In the genomic region with DNA sequence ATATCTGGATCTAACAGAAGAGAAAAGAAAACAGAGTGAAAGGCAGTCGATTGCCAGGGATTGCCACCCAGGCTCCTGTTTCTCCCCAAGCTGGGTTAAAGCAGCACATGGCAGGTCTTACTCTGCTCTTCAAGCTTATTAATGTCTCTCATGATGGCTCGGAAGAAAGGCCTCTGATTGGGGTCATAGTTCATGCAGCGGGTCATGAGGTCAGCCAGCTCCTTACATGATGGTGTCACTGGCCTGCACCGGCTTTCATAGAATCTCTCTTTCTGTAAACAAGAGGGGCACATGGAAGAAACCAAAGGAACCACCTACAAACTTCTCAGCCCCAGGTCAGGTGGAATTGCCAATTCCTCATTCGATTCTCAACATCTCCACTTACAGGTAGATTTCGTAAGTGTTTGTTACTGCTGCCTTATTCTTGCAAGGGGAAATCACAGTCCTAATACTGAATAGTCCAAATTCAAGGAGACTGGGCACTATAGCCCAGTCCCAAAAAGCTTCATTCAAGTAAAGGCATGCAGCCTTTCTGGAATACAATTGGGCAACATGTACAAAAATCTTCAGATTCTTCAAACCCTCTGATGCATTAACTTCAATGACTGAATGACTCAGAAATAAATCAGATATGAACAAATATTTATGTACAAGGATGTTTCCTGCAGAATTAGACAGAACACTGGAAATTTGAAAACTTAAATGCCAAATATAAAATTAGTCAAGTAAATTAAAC, we compare ENCODE assay signal across 24 cellular contexts.
DNase-seq lines count a peak whose midpoint lies in the region; ATAC-seq, FAIRE-seq and TF ChIP-seq lines count a peak whose summit lies in the region.
"Had no signal": no experiment of that assay in that cellular context is flagged by ENCODE, and none has a peak within 500 bp of the region (broad histone marks: within the 10 kb centered on the region; RNA-seq: fewer than 3 reads in every experiment).

No MANE protein-coding gene starts in this region.

- H3K4me3 ChIP-seq in liver (ENCODE audit: low read depth in 1 of 3, low read length in 3 of 3): no peak overlapping the region
- H3K4me3 ChIP-seq in HepG2 (replicated peaks in 1 of 3; ENCODE audit: insufficient read depth in 1 of 3, low read depth in 2 of 3, low read length in 3 of 3): no peak overlapping the region
- no peak overlapping the region for H3K4me3 ChIP-seq in choroid plexus epithelial cell (ENCODE audit: low read depth, low read length)
- H3K4me3 ChIP-seq in thyroid gland (replicated peaks in 1 of 3): no peak overlapping the region
- H3K4me3 ChIP-seq in CD4-positive, alpha-beta memory T cell (ENCODE audit: low read length in 2 of 2): no peak overlapping the region
- H3K4me3 ChIP-seq: skin epidermis, stomach, vagina had no signal

- no peaks in the 10 kb centered on the region for H3K79me2 ChIP-seq in HepG2 (ENCODE audit: insufficient read depth, low read length)

- no peak for FAIRE-seq in HepG2 (lab: Jason Lieb, UNC)
- FAIRE-seq: GM12892, islet of Langerhans, RCC 7860 had no signal

- CTCF ChIA-PET in HepG2 (lab: Yijun Ruan, JAX; ENCODE audit: low intra/inter-chr PET ratio, low total read pairs): no interaction called here
- CTCF ChIA-PET in CD4-positive, alpha-beta memory T cell (lab: Charles Lee; ENCODE audit: partially characterized antibody): no interaction called here

- ATAC-seq in HepG2 (no peak), HG03045 (IDR thresholded peaks at IDR 0.05; ENCODE audit: unreplicated experiment) (no peak)
- ATAC-seq: activated CD8-positive, alpha-beta T cell treated with anti-CD3 and anti-CD28 coated beads for 36 hours; HCT116; naive thymus-derived CD8-positive, alpha-beta T cell; WTC11 had no signal

- intact Hi-C loops in HepG2 (cut with micrococcal nuclease; ENCODE audit: unreplicated experiment): no loop called here
- intact Hi-C loops in thyroid gland (cut with DNase I): no loop called here
- intact Hi-C loops in CD4-positive, alpha-beta memory T cell (cut with micrococcal nuclease): no loop called here

- no peaks in the 10 kb centered on the region for H3K9me3 Mint-ChIP-seq in CD4-positive, alpha-beta memory T cell
- H3K9me3 Mint-ChIP-seq: activated CD8-positive, alpha-beta T cell treated with anti-CD3 and anti-CD28 coated beads for 36 hours; naive thymus-derived CD8-positive, alpha-beta T cell; T-helper 2 cell treated with Interferon-gamma antibody and Interleukin-4, amounts not matched to agents 5 μg/mL and 100 μg/mL, for 36 hours; WTC11 had no signal

- no peak overlapping the region for H3K9ac ChIP-seq in liver (ENCODE audit: low read depth in 1 of 2, low read length in 2 of 2)
- H3K9ac ChIP-seq in HepG2 (ENCODE audit: insufficient read depth, low read depth, low read length): no peak overlapping the region

- no peaks in the 10 kb centered on the region for H4K20me1 ChIP-seq in HepG2 (ENCODE audit: insufficient read depth, low read length)

- no peak overlapping the region for H3K4me3 Mint-ChIP-seq in CD4-positive, alpha-beta memory T cell
- H3K4me3 Mint-ChIP-seq: activated CD8-positive, alpha-beta T cell treated with anti-CD3 and anti-CD28 coated beads for 36 hours; activated naive CD8-positive, alpha-beta T cell; naive thymus-derived CD8-positive, alpha-beta T cell; T-helper 2 cell treated with Interferon-gamma antibody and Interleukin-4, amounts not matched to agents 5 μg/mL and 100 μg/mL, for 36 hours; WTC11 had no signal

- peaks cover 0 to 4% (median 1%) of the 10 kb centered on the region in 4 donors for H3K4me1 Mint-ChIP-seq in CD4-positive, alpha-beta memory T cell

- no peak overlapping the region for H2AFZ ChIP-seq in HepG2 (ENCODE audit: low read length)

- POLR2A ChIA-PET in HepG2 (lab: Yijun Ruan, JAX): no interaction called here
- POLR2A ChIA-PET in CD4-positive, alpha-beta memory T cell (lab: Charles Lee; ENCODE audit: partially characterized antibody): interaction anchor here (1.6 kb wide), 1 partner anchor 36 kb away, joined by 8 read pairs; no protein-coding TSS in a partner anchor

- in situ Hi-C loops in HepG2 (cut with HindIII; ENCODE audit: extremely low pct_ligation_motif_present, low pct_unique_long_range_greater_than_20kb): no loop called here

- H3K4me2 ChIP-seq in HepG2 (ENCODE audit: low read depth, low read length): no peak overlapping the region

- H3K27me3 Mint-ChIP-seq in CD4-positive, alpha-beta memory T cell: no peaks in the 10 kb centered on the region
- H3K27me3 Mint-ChIP-seq: activated CD8-positive, alpha-beta T cell treated with anti-CD3 and anti-CD28 coated beads for 36 hours; activated naive CD8-positive, alpha-beta T cell; naive thymus-derived CD8-positive, alpha-beta T cell had no signal

- DNase-seq in HepG2 (ENCODE audit: low spot score) (no peak), choroid plexus epithelial cell (ENCODE audit: low read depth) (peak; percentile 36), kidney tubule cell (ENCODE audit: low spot score) (peak; percentile 23), thyroid gland (no peak), H4 (ENCODE audit: low spot score) (no peak)
- DNase-seq in CD4-positive, alpha-beta memory T cell: no peak
- DNase-seq: activated CD8-positive, alpha-beta T cell treated with anti-CD3 and anti-CD28 coated beads for 36 hours; activated T-cell treated with anti-CD3 and anti-CD28 coated beads, Interleukin-2, amount 50 U/mL, for 48 hours; DMS53; naive thymus-derived CD8-positive, alpha-beta T cell; NCI-H1930; stimulated activated CD4-positive, alpha-beta T cell treated with anti-CD3 and anti-CD28 coated beads, Interleukin-4, amount 100 ng/mL, for 1 hour; stomach had no signal

- H3K36me3 Mint-ChIP-seq in CD4-positive, alpha-beta memory T cell: peaks cover 69 to 93% of the 10 kb centered on the region in 2 donors
- H3K36me3 Mint-ChIP-seq: activated naive CD8-positive, alpha-beta T cell had no signal

- TF ChIP-seq POLR2A in HepG2 (IDR thresholded peaks at IDR 0.05; ENCODE audit: insufficient read depth in 1 of 2, low read depth in 2 of 2, low read length in 2 of 2) (no peak), thyroid gland (IDR thresholded peaks at IDR 0.05) (no peak)

- no peak for TF ChIP-seq CTCF in liver (IDR thresholded peaks at IDR 0.05; ENCODE audit: low read depth, low read length, missing input control)
- TF ChIP-seq CTCF in HepG2 (CRISPR knock-in tag; IDR thresholded peaks at IDR 0.05): no peak
- TF ChIP-seq CTCF in choroid plexus epithelial cell (conservative IDR thresholded peaks at IDR 0.05; ENCODE audit: low read depth, low read length): no peak
- TF ChIP-seq CTCF in thyroid gland (IDR thresholded peaks at IDR 0.05): no peak

- TF ChIP-seq EP300 in HepG2 (IDR thresholded peaks at IDR 0.05; ENCODE audit: low read depth in 2 of 2, low read length in 2 of 2): no peak
- no peak for TF ChIP-seq EP300 in HepG2 (CRISPR knock-in tag; IDR thresholded peaks at IDR 0.05; ENCODE audit: borderline replicate concordance)

- peaks cover 22 to 83% (median 67%) of the 10 kb centered on the region in 4 donors for H3K36me3 ChIP-seq in liver (ENCODE audit: control insufficient read depth in 4 of 4, insufficient read depth in 3 of 4, low read depth in 1 of 4, low read length in 3 of 4)
- H3K36me3 ChIP-seq in HepG2 (replicated peaks in 1 of 2; ENCODE audit: control insufficient read depth in 1 of 2, insufficient read depth in 2 of 2, low read length in 2 of 2): peaks cover 23 to 51% of the 10 kb centered on the region in 2 experiments
- peaks cover 43 to 55% of the 10 kb centered on the region in 2 donors for H3K36me3 ChIP-seq in thyroid gland
- peaks cover 89% of the 10 kb centered on the region for H3K36me3 ChIP-seq in CD4-positive, alpha-beta memory T cell (ENCODE audit: insufficient read depth, low read length)

- BruUV-seq in HepG2 (replicated peaks; lab: Mats Ljungman, UMichigan): no TSS peak

- TF ChIP-seq RAD21 in liver (IDR thresholded peaks at IDR 0.05): no peak
- no peak for TF ChIP-seq RAD21 in HepG2 (CRISPR knock-in tag; IDR thresholded peaks at IDR 0.05)

- no peaks in the 10 kb centered on the region for H3K27me3 ChIP-seq in liver (ENCODE audit: control insufficient read depth in 4 of 4, insufficient read depth in 4 of 4, low read length in 3 of 4)
- no peaks in the 10 kb centered on the region for H3K27me3 ChIP-seq in HepG2 (ENCODE audit: control insufficient read depth in 1 of 2, insufficient read depth in 2 of 2, low read length in 2 of 2)
- H3K27me3 ChIP-seq in thyroid gland: no peaks in the 10 kb centered on the region
- H3K27me3 ChIP-seq in CD4-positive, alpha-beta memory T cell (ENCODE audit: insufficient read depth, low read length): no peaks in the 10 kb centered on the region
- H3K27me3 ChIP-seq: stomach, vagina had no signal

- peak overlapping the region in 3 of 7 donors; percentile 9 to 41 (median 19) for H3K27ac Mint-ChIP-seq in CD4-positive, alpha-beta memory T cell
- H3K27ac Mint-ChIP-seq: activated CD8-positive, alpha-beta T cell treated with anti-CD3 and anti-CD28 coated beads for 36 hours; activated naive CD8-positive, alpha-beta T cell; T-helper 2 cell treated with Interferon-gamma antibody and Interleukin-4, amounts not matched to agents 5 μg/mL and 100 μg/mL, for 36 hours; WTC11 had no signal

- no peaks in the 10 kb centered on the region for H3K9me3 ChIP-seq in liver (ENCODE audit: control insufficient read depth in 4 of 4, low read length in 3 of 4)
- no peaks in the 10 kb centered on the region for H3K9me3 ChIP-seq in HepG2 (ENCODE audit: low read length)
- H3K9me3 ChIP-seq in thyroid gland: no peaks in the 10 kb centered on the region
- no peaks in the 10 kb centered on the region for H3K9me3 ChIP-seq in CD4-positive, alpha-beta memory T cell (ENCODE audit: control insufficient read depth in 1 of 2, low read length in 2 of 2)
- H3K9me3 ChIP-seq: stomach, vagina had no signal

- H3K4me1 ChIP-seq in liver (ENCODE audit: control insufficient read depth in 4 of 4, insufficient read depth in 4 of 4, low read length in 3 of 4): no peaks in the 10 kb centered on the region
- no peaks in the 10 kb centered on the region for H3K4me1 ChIP-seq in HepG2 (ENCODE audit: insufficient read depth, low read length)
- peaks cover 0 to 6% of the 10 kb centered on the region in 2 donors for H3K4me1 ChIP-seq in thyroid gland
- H3K4me1 ChIP-seq in CD4-positive, alpha-beta memory T cell (ENCODE audit: insufficient read depth, low read length): no peaks in the 10 kb centered on the region
- H3K4me1 ChIP-seq: vagina had no signal

- 69% methylated on average over 6 of the region's 6 CpGs for WGBS in liver
- WGBS in HepG2 (ENCODE audit: low lambda C conversion rate): 77% methylated on average over 6 of the region's 6 CpGs
- 80 to 89% methylated on average over 6 of the region's 6 CpGs for WGBS in thyroid gland, 2 donors

- no peak overlapping the region for H3K27ac ChIP-seq in liver (ENCODE audit: low read depth in 1 of 2, low read length in 2 of 2)
- H3K27ac ChIP-seq in HepG2 (ENCODE audit: extremely low read length, insufficient read depth, low read length): no peak overlapping the region
- peak overlapping the region in 2 of 3 donors; percentile 14 to 22 for H3K27ac ChIP-seq in thyroid gland
- H3K27ac ChIP-seq in CD4-positive, alpha-beta memory T cell (ENCODE audit: low read depth, low read length): no peak overlapping the region
- H3K27ac ChIP-seq: vagina had no signal

TF ChIP-seq in liver, 16 proteins besides CTCF, POLR2A, EP300 and RAD21 (continues in another document):
- TF ChIP-seq NR2F2 (IDR thresholded peaks at IDR 0.05): peak; percentile 61

TF ChIP-seq in HepG2, 621 proteins besides CTCF, POLR2A, EP300 and RAD21 (continues in another document):
- TF ChIP-seq KDM5A (IDR thresholded peaks at IDR 0.05; ENCODE audit: borderline replicate concordance, low read length) (no peak), TOE1 (CRISPR knock-in tag; IDR thresholded peaks at IDR 0.05) (no peak)

Comparison
In these comparisons a context has a peak if more than half of its experiments do, and no peak if none do; other contexts are left out.
1. H3K27ac ChIP-seq: peak in thyroid gland (2 of 3); none in liver (0 of 2), HepG2 (single experiment) and CD4-positive, alpha-beta memory T cell (single experiment).
2. DNase-seq: peak in choroid plexus epithelial cell (single experiment) and kidney tubule cell (single experiment); none in HepG2 (single experiment), thyroid gland (0 of 2), H4 (single experiment) and CD4-positive, alpha-beta memory T cell (0 of 5).